In the genomic region with DNA sequence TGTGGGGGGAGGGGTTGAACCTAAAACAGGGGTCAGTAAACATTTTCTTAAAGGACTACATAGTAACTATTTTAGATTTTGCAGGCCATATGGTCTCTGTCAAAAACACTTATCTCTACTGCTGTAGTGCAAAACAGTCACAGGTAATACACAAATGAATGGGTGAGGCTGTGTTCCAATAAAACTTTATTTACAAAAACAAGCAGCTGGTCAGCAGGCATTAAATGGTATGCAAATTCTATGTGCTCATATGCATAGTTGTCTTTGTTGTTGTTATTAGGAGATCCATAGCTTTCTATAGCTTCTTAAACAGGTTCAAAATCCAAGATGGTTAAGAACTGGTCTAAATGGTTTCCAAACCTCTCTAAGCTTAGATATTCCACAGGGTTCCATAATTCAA, we compare ENCODE assay signal across 15 cellular contexts.
A peak's percentile ranks its signal among the peaks of the same experiment; 100 is the strongest.
DNase-seq lines count a peak whose midpoint lies in the region; ATAC-seq, FAIRE-seq and TF ChIP-seq lines count a peak whose summit lies in the region.
"Had no signal": no experiment of that assay in that cellular context is flagged by ENCODE, and none has a peak within 500 bp of the region (broad histone marks: within the 10 kb centered on the region; RNA-seq: fewer than 3 reads in every experiment).

No MANE protein-coding gene starts in this region.

- TF ChIP-seq EP300 in K562 (IDR thresholded peaks at IDR 0.05; ENCODE audit: low read length) = no peak

- no peaks in the 10 kb centered on the region for H3K9me3 ChIP-seq in HEK293 (ENCODE audit: control insufficient read depth, insufficient read depth, low read depth, low read length)
- H3K9me3 ChIP-seq in K562 (replicated peaks; ENCODE audit: control insufficient read depth, insufficient read depth, low read depth, low read length) = no peaks in the 10 kb centered on the region
- H3K9me3 ChIP-seq: A549 had no signal

- H3K27ac ChIP-seq in HEK293 (ENCODE audit: extremely low read depth, low read depth, low read length) (peak overlapping the region; percentile 39), K562 (ENCODE audit: extremely low read depth, low read depth, low read length) (no peak overlapping the region)
- H3K27ac ChIP-seq: HL-60 had no signal

- H3K9ac ChIP-seq in K562 (ENCODE audit: insufficient read depth in 1 of 2, low read depth in 2 of 2, low read length in 2 of 2) = no peak overlapping the region

- ATAC-seq in K562 (no peak), HG02840 (IDR thresholded peaks at IDR 0.05; ENCODE audit: low FRiP score, unreplicated experiment) (no peak), Right ventricle myocardium inferior (no peak)
- ATAC-seq: CD8-positive, alpha-beta T cell; GM23338 had no signal

- H2AFZ ChIP-seq in K562 (ENCODE audit: low read depth, low read length) = no peak overlapping the region

- POLR2A ChIA-PET in HEK293 (lab: Yijun Ruan, JAX) (no interaction called here), K562 (lab: Yijun Ruan, JAX) (no interaction called here)

- no TSS peak for BruUV-seq in K562 (replicated peaks; lab: Mats Ljungman, UMichigan)

- no peak overlapping the region for H3K4me2 ChIP-seq in K562 (ENCODE audit: insufficient read depth, low read length)
- H3K4me2 ChIP-seq: GM23338 had no signal

- CTCF ChIA-PET in HEK293 (lab: Yijun Ruan, JAX) (interaction anchor here (0.6 to 0.7 kb wide), 2 partner anchors 124 to 1341 kb away, joined by 3 read pairs; no protein-coding TSS in a partner anchor), K562 (lab: Yijun Ruan, JAX; ENCODE audit: low intra/inter-chr PET ratio) (no interaction called here)

- H3K9me1 ChIP-seq in K562 (ENCODE audit: control insufficient read depth, insufficient read depth, low read length) = no peaks in the 10 kb centered on the region

- in situ Hi-C loops in K562 (cut with MboI) = no loop called here

- no peaks in the 10 kb centered on the region for H3K79me2 ChIP-seq in K562 (ENCODE audit: control insufficient read depth, insufficient read depth, low read length)

- FAIRE-seq in GM12891 (lab: Jason Lieb, UNC) (peak; percentile 13), K562 (lab: Jason Lieb, UNC) (no peak)
- FAIRE-seq: A549, D721Med had no signal

- H3K4me3 ChIP-seq in HEK293 (ENCODE audit: low read depth, low read length) (no peak overlapping the region), K562 (no peak overlapping the region)
- H3K4me3 ChIP-seq: A549, GM23338 had no signal

- TF ChIP-seq RAD21 in K562 (CRISPR knock-in tag; conservative IDR thresholded peaks at IDR 0.05 in 1 of 2, IDR thresholded peaks at IDR 0.05 in 1 of 2) = no peak

- no peak for DNase-seq in GM12891 (ENCODE audit: insufficient read length, low spot score)
- peak; percentile 72 for DNase-seq in NCI-H69 (lab: John Stamatoyannopoulos, UW)
- DNase-seq in K562 (ENCODE audit: extremely low read depth in 1 of 4, low spot score in 3 of 4) = no peak
- DNase-seq in globus pallidus (ENCODE audit: low spot score) = no peak
- DNase-seq in Right ventricle myocardium inferior (ENCODE audit: missing footprints) = no peak
- DNase-seq: CD8-positive, alpha-beta T cell; COR-L47; H9; KBM-7 had no signal

- H3K4me1 ChIP-seq in HEK293 (ENCODE audit: control insufficient read depth, insufficient read depth, low read length) = peaks cover 28% of the 10 kb centered on the region
- H3K4me1 ChIP-seq in K562 (replicated peaks in 1 of 2; ENCODE audit: control insufficient read depth in 2 of 2, insufficient read depth in 2 of 2, low read length in 2 of 2) = no peaks in the 10 kb centered on the region

- no peak for TF ChIP-seq POLR2A in GM12891 (IDR thresholded peaks at IDR 0.05; ENCODE audit: low read depth, low read length)
- TF ChIP-seq POLR2A in K562 (conservative IDR thresholded peaks at IDR 0.05) = no peak

- H3K36me3 ChIP-seq in HEK293 (ENCODE audit: control insufficient read depth in 2 of 2, insufficient read depth in 1 of 2, low read length in 2 of 2) (no peaks in the 10 kb centered on the region), K562 (ENCODE audit: control insufficient read depth, insufficient read depth, low read length) (no peaks in the 10 kb centered on the region)

- no peaks in the 10 kb centered on the region for H4K20me1 ChIP-seq in K562 (replicated peaks; ENCODE audit: control insufficient read depth, insufficient read depth, low read length)

- H3K27me3 ChIP-seq in K562 (ENCODE audit: control insufficient read depth in 2 of 2, insufficient read depth in 2 of 2, low read length in 2 of 2) = no peaks in the 10 kb centered on the region

- no peak for TF ChIP-seq CTCF in HEK293 (tag by site-specific recombination; IDR thresholded peaks at IDR 0.05)
- TF ChIP-seq CTCF in K562 (IDR thresholded peaks at IDR 0.05 in 2 of 3, conservative IDR thresholded peaks at IDR 0.05 in 1 of 3; ENCODE audit: insufficient read depth in 2 of 3, low read depth in 1 of 3, low read length in 3 of 3) = no peak

- intact Hi-C loops in K562 (cut with micrococcal nuclease) (no loop called here), Right ventricle myocardium inferior (cut with DNase I) (no loop called here)

TF ChIP-seq in GM12891, 5 proteins besides CTCF, POLR2A, EP300 and RAD21:
- no peak for TF ChIP-seq POU2F2 (IDR thresholded peaks at IDR 0.05; ENCODE audit: low read depth, low read length)
- no peak for TF ChIP-seq POLR2AphosphoS5 (IDR thresholded peaks at IDR 0.05; ENCODE audit: low read depth, low read length)
- TF ChIP-seq TAF1 (IDR thresholded peaks at IDR 0.05; ENCODE audit: low read depth, low read length) = no peak
- TF ChIP-seq PAX5 (IDR thresholded peaks at IDR 0.05; ENCODE audit: insufficient read depth, low read length, severe bottlenecking) = no peak
- no peak for TF ChIP-seq SPI1 (IDR thresholded peaks at IDR 0.05; ENCODE audit: low read depth, low read length)

TF ChIP-seq in HEK293, 187 proteins besides CTCF, POLR2A, EP300 and RAD21 (continues in another document):
- TF ChIP-seq SCRT2 (tag by site-specific recombination; IDR thresholded peaks at IDR 0.05) (no peak), GLI4 (tag by site-specific recombination; IDR thresholded peaks at IDR 0.05) (no peak)

TF ChIP-seq in K562, 482 proteins besides CTCF, POLR2A, EP300 and RAD21 (continues in another document):
- no peak for TF ChIP-seq STAT5B (CRISPR knock-in tag; IDR thresholded peaks at IDR 0.05)
- TF ChIP-seq, protein P1, sequence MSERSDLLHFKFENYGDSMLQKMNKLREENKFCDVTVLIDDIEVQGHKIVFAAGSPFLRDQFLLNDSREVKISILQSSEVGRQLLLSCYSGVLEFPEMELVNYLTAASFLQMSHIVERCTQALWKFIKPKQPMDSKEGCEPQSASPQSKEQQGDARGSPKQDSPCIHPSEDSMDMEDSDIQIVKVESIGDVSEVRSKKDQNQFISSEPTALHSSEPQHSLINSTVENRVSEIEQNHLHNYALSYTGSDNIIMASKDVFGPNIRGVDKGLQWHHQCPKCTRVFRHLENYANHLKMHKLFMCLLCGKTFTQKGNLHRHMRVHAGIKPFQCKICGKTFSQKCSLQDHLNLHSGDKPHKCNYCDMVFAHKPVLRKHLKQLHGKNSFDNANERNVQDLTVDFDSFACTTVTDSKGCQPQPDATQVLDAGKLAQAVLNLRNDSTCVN (CRISPR knock-in tag; IDR thresholded peaks at IDR 0.05) = no peak
- no peak for TF ChIP-seq ZNF384 (IDR thresholded peaks at IDR 0.05; ENCODE audit: low read depth, low read length)
